24 cellular contexts compared by ENCODE assay signal in genomic region chrX:88284844-88285243, GRCh38.
DNase-seq lines count a peak whose midpoint lies in the region; ATAC-seq and TF ChIP-seq lines count a peak whose summit lies in the region.
"Had no signal": no experiment of that assay in that cellular context is flagged by ENCODE, and none has a peak within 500 bp of the region (broad histone marks: within the 10 kb centered on the region; RNA-seq: fewer than 3 reads in every experiment).

No MANE protein-coding gene starts in this region.

- peaks cover 2% of the 10 kb centered on the region for H3K9me3 Mint-ChIP-seq in activated naive CD4-positive, alpha-beta T cell treated with anti-CD3 and anti-CD28 coated beads for 36 hours

- peaks cover 0 to 4% (median 1%) of the 10 kb centered on the region in 4 donors for H3K9me3 ChIP-seq in stomach
- H3K9me3 ChIP-seq: A549 had no signal

- peak; percentile 26 for DNase-seq in HT-29 (ENCODE audit: low spot score)
- peak; percentile 6 for DNase-seq in NCI-H1105 (lab: John Stamatoyannopoulos, UW)
- DNase-seq in left lobe of liver (ENCODE audit: low spot score), result peak; percentile 79
- peak; percentile 62 for DNase-seq in stomach
- DNase-seq in NCI-H69 (lab: John Stamatoyannopoulos, UW), result no peak
- DNase-seq in activated naive CD4-positive, alpha-beta T cell treated with anti-CD3 and anti-CD28 coated beads for 36 hours, result no peak
- DNase-seq: C1 segment of cervical spinal cord; CD4-positive, alpha-beta memory T cell; COR-L47; DMS79 treated with DMSO at 0.1 percent for 48 hours; GF-D8; GOT3; HCEC 1CT; NCI-H1092; NCI-H146; NCI-H1930; NCI-H446; NCI-H524 treated with DMSO at 0.1 percent for 48 hours; SHP77 had no signal

- CTCF ChIA-PET in activated naive CD4-positive, alpha-beta T cell treated with anti-CD3 and anti-CD28 coated beads for 36 hours (lab: Charles Lee), result no interaction called here

- TF ChIP-seq CTCF in stomach (IDR thresholded peaks at IDR 0.05), result no peak

- H3K27ac ChIP-seq in stomach, result no peak overlapping the region
- H3K27ac ChIP-seq: A549, RWPE1 had no signal

- no peak overlapping the region for H3K27ac Mint-ChIP-seq in activated naive CD4-positive, alpha-beta T cell treated with anti-CD3 and anti-CD28 coated beads for 36 hours
- H3K27ac Mint-ChIP-seq: CD4-positive, alpha-beta memory T cell had no signal

- 26 to 91% (median 36%) methylated on average over 1 of the region's 1 CpG for WGBS in stomach, 5 donors

- no peaks in the 10 kb centered on the region for H3K4me1 ChIP-seq in stomach
- H3K4me1 ChIP-seq: A549 had no signal

- ATAC-seq in left lobe of liver, result peak; percentile 96
- no peak for ATAC-seq in HG03196 (IDR thresholded peaks at IDR 0.05; ENCODE audit: unreplicated experiment)
- ATAC-seq: A549, K562, Panc1 had no signal

- no peaks in the 10 kb centered on the region for H3K4me1 Mint-ChIP-seq in activated naive CD4-positive, alpha-beta T cell treated with anti-CD3 and anti-CD28 coated beads for 36 hours (ENCODE audit: low read depth)
- H3K4me1 Mint-ChIP-seq: CD4-positive, alpha-beta memory T cell had no signal

- TF ChIP-seq EP300 in stomach (IDR thresholded peaks at IDR 0.05), result no peak

- no peak overlapping the region for H3K4me3 Mint-ChIP-seq in activated naive CD4-positive, alpha-beta T cell treated with anti-CD3 and anti-CD28 coated beads for 36 hours
- H3K4me3 Mint-ChIP-seq: CD4-positive, alpha-beta memory T cell had no signal

- no peak for TF ChIP-seq POLR2A in stomach (IDR thresholded peaks at IDR 0.05)

- H3K27me3 ChIP-seq in stomach, result no peaks in the 10 kb centered on the region

- H3K36me3 ChIP-seq in stomach, result no peaks in the 10 kb centered on the region

- no peak overlapping the region for H3K4me3 ChIP-seq in stomach
- H3K4me3 ChIP-seq: A549, K562 had no signal

- H3K27me3 Mint-ChIP-seq in activated naive CD4-positive, alpha-beta T cell treated with anti-CD3 and anti-CD28 coated beads for 36 hours (ENCODE audit: low read depth), result no peaks in the 10 kb centered on the region
- H3K27me3 Mint-ChIP-seq: CD4-positive, alpha-beta memory T cell had no signal

- H3K36me3 Mint-ChIP-seq in activated naive CD4-positive, alpha-beta T cell treated with anti-CD3 and anti-CD28 coated beads for 36 hours (ENCODE audit: low read depth), result no peaks in the 10 kb centered on the region
- H3K36me3 Mint-ChIP-seq: CD4-positive, alpha-beta memory T cell had no signal

- intact Hi-C loops in stomach (cut with DNase I; ENCODE audit: low total_unique reads), result no loop called here
- intact Hi-C loops in activated naive CD4-positive, alpha-beta T cell treated with anti-CD3 and anti-CD28 coated beads for 36 hours (cut with micrococcal nuclease), result no loop called here

Comparison
In these comparisons a context has a peak if more than half of its experiments do, and no peak if none do; other contexts are left out.
1. DNase-seq: peak in HT-29 (single experiment), NCI-H1105 (single experiment), left lobe of liver (single experiment) and stomach (single experiment); none in NCI-H69 (single experiment) and activated naive CD4-positive, alpha-beta T cell treated with anti-CD3 and anti-CD28 coated beads for 36 hours (single experiment).